18 cellular contexts compared by ENCODE assay signal in the genomic region with DNA sequence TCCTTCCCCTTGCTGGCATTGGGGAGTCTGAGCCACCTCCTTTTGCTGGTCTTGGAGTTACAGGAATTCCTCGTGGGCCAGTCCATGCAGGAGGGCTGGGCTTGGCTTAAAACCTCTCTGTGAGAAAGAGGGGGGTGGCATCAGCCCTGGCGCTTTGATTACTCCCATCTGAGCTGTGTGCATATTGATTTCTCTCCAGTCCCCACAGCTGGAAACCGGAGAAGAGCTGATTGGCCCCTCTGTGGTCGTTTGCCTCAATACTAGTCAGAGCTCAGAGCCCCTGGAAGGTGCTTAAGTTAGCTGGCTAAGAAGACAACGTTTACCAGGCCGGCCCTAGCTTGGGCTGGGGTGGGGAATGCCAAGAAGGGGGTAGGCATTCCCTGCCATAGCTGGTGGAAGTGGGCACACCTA. TPM values are rescaled to one million over a fixed set of nuclear protein-coding genes. Genes with fewer than 3 reads are reported as not detected.
"Had no signal": no experiment of that assay in that cellular context is flagged by ENCODE, and none has a peak within 500 bp of the region (broad histone marks: within the 10 kb centered on the region; RNA-seq: fewer than 3 reads in every experiment).

No MANE protein-coding gene starts in this region.

- DNase-seq: activated gamma-delta T cell; activated naive CD4-positive, alpha-beta T cell treated with anti-CD3 and anti-CD28 coated beads, Interleukin-2, amount 50 U/mL, for 16 hours; activated naive CD8-positive, alpha-beta T cell treated with anti-CD3 and anti-CD28 coated beads, Interleukin-2, amount 50 U/mL, for 24 hours; activated T-cell treated with anti-CD3 and anti-CD28 coated beads, Interleukin-2, amount 50 U/mL, for 72 hours; effector CD4-positive, alpha-beta T cell; erythroblast; foreskin melanocyte; left cardiac atrium; mucosa of descending colon; nephron progenitor cell; occipital lobe; stimulated activated CD4-positive, alpha-beta T cell treated with anti-CD3 and anti-CD28 coated beads, Interleukin-2, amount 100 ng/mL, for 48 hours; stimulated activated CD8-positive, alpha-beta memory T cell treated with anti-CD3 and anti-CD28 coated beads, Interleukin-4, amount 100 ng/mL, for 48 hours; stimulated activated naive CD4-positive, alpha-beta T cell; T-helper 1 cell had no signal

- H3K9me3 Mint-ChIP-seq: activated naive CD8-positive, alpha-beta T cell treated with anti-CD3 and anti-CD28 coated beads, Interleukin-2, amount 50 U/mL, for 24 hours; activated T-cell treated with anti-CD3 and anti-CD28 coated beads, Interleukin-2, amount 50 U/mL, for 72 hours; memory B cell; nephron progenitor cell had no signal

- H3K4me3 ChIP-seq: mucosa of descending colon, thoracic aorta, upper lobe of left lung had no signal

- H3K36me3 Mint-ChIP-seq: memory B cell had no signal

- H3K4me3 Mint-ChIP-seq: activated naive CD8-positive, alpha-beta T cell treated with anti-CD3 and anti-CD28 coated beads, Interleukin-2, amount 50 U/mL, for 24 hours; activated T-cell treated with anti-CD3 and anti-CD28 coated beads, Interleukin-2, amount 50 U/mL, for 72 hours; memory B cell; nephron progenitor cell had no signal

- H3K27ac Mint-ChIP-seq: activated naive CD8-positive, alpha-beta T cell treated with anti-CD3 and anti-CD28 coated beads, Interleukin-2, amount 50 U/mL, for 24 hours; activated T-cell treated with anti-CD3 and anti-CD28 coated beads, Interleukin-2, amount 50 U/mL, for 72 hours; memory B cell; nephron progenitor cell had no signal

- ATAC-seq: activated naive CD8-positive, alpha-beta T cell treated with anti-CD3 and anti-CD28 coated beads, Interleukin-2, amount 50 U/mL, for 24 hours; activated T-cell treated with anti-CD3 and anti-CD28 coated beads, Interleukin-2, amount 50 U/mL, for 72 hours; left cardiac atrium; mucosa of descending colon had no signal

- H3K9me3 ChIP-seq: mucosa of descending colon, thoracic aorta, upper lobe of left lung had no signal

- H3K36me3 ChIP-seq: thoracic aorta, upper lobe of left lung had no signal

- H3K27ac ChIP-seq: thoracic aorta, upper lobe of left lung had no signal

RNA-seq across cellular contexts. Expression of a gene that starts 4.0 kb away (rescaled TPM):
- total RNA-seq: activated T-cell treated with anti-CD3 and anti-CD28 coated beads, Interleukin-2, amount 50 U/mL, for 72 hours; left cardiac atrium; thoracic aorta had no signal
